17 cellular contexts compared by ENCODE assay signal in the genomic region with DNA sequence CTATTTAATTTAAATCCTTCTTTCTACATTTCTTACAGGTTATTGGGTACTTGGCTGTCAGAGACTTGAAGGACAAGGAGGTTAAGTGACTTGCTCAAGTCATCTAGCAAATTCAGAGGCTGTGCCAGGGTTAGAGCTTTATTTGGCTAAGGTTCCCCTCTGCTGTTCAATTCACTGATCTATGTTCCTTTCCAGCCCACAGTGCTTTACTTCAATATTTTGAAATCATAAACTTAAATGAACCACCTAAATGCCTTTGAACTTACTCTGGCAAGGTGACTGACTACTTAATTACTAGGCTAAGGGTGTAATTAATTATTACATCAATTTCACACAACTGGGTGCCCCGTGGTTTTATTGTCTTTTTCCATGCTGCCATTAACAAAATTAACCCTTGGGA.
"Had no signal": no experiment of that assay in that cellular context is flagged by ENCODE, and none has a peak within 500 bp of the region (broad histone marks: within the 10 kb centered on the region; RNA-seq: fewer than 3 reads in every experiment).

No MANE protein-coding gene starts in this region.

- H3K27me3 Mint-ChIP-seq: natural killer cell treated with Interleukin-12 subunit alpha and Interleukin-12 subunit beta and Interleukin-15 and Interleukin-18, amount 100 ng/mL, for 72 hours had no signal

- H3K27me3 ChIP-seq: thyroid gland, uterus had no signal

- H3K4me3 ChIP-seq: mucosa of descending colon, prostate gland, thyroid gland, uterus had no signal

- H3K4me1 ChIP-seq: prostate gland had no signal

- H3K9me3 ChIP-seq: prostate gland, thyroid gland, uterus had no signal

- H3K27ac ChIP-seq: prostate gland, thyroid gland, uterus had no signal

- H3K4me1 Mint-ChIP-seq: immature natural killer cell had no signal

- DNase-seq: activated CD4-positive, alpha-beta T cell treated with anti-CD3 and anti-CD28 coated beads, Interleukin-2, amount 50 U/mL, for 4 hours; activated CD4-positive, CD25-positive, alpha-beta regulatory T cell treated with anti-CD3 and anti-CD28 coated beads, Interleukin-2, amount 50 U/mL, for 72 hours; activated effector memory CD4-positive, alpha-beta T cell treated with anti-CD3 and anti-CD28 coated beads, Interleukin-2, amount 50 U/mL, for 16 hours; activated T-cell treated with anti-CD3 and anti-CD28 coated beads, Interleukin-2, amount 50 U/mL, for 1 hour; caudate nucleus; cortex of kidney; effector CD8-positive, alpha-beta T cell; immature natural killer cell; left colon; mammary epithelial cell; mucosa of descending colon; nucleus accumbens; T-helper 9 cell; thyroid gland; uterus had no signal

- ATAC-seq: left colon; mucosa of descending colon; natural killer cell treated with Interleukin-12 subunit alpha and Interleukin-12 subunit beta and Interleukin-15 and Interleukin-18, amount 100 ng/mL, for 72 hours had no signal

- H3K4me3 Mint-ChIP-seq: immature natural killer cell; natural killer cell treated with Interleukin-12 subunit alpha and Interleukin-12 subunit beta and Interleukin-15 and Interleukin-18, amount 100 ng/mL, for 72 hours had no signal

- H3K27ac Mint-ChIP-seq: immature natural killer cell; natural killer cell treated with Interleukin-12 subunit alpha and Interleukin-12 subunit beta and Interleukin-15 and Interleukin-18, amount 100 ng/mL, for 72 hours had no signal

- H3K36me3 ChIP-seq: prostate gland, thyroid gland, uterus had no signal
